ENCODE assay signal across 8 cellular contexts in the genomic region with DNA sequence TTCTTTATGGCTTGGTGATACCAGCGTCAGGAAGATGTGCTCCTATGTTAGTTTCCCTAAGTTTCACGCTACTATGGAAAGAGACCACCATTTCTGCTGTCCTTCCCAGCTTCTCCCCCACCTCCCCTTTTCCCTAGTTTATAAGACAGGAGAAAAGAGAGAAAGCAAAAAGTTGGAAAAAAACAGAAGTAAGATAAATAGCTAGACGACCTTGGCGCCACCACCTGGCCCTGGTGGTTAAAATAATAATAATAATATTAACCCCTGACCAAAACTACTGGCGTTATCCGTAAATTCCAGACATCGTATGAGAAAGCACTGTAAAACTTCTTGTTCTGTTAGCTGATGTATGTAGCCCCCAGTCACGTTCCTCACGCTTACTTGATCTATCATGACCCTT. TPM values are rescaled to one million over a fixed set of nuclear protein-coding genes. Genes with fewer than 3 reads are reported as not detected.
DNase-seq lines count a peak whose midpoint lies in the region; ATAC-seq and TF ChIP-seq lines count a peak whose summit lies in the region.
"Not testable (repeated sequence)": the region's sequence is repeated elsewhere in the genome, so short reads cannot be mapped to it uniquely, and the experiment has no call there.

No MANE protein-coding gene starts in this region.

- WGBS in esophagus, 2 donors, result 6 to 7% methylated on average over 9 of the region's 9 CpGs

- H3K27me3 ChIP-seq in esophagus (ENCODE audit: control insufficient read depth in 1 of 2, insufficient read depth in 2 of 2, low read length in 2 of 2); layer of hippocampus (ENCODE audit: control insufficient read depth, insufficient read depth, low read length); neutrophil; thoracic aorta (replicated peaks; ENCODE audit: insufficient read depth): not testable (repeated sequence)

- peak overlapping the region; percentile 98 to 100 for H3K4me3 Mint-ChIP-seq in CD14-positive monocyte
- peak overlapping the region; percentile 99 to 100 (median 100) for H3K4me3 Mint-ChIP-seq in IgD-negative memory B cell
- H3K4me3 Mint-ChIP-seq in T-helper 2 cell treated with Interferon-gamma antibody and Interleukin-4, amounts not matched to agents 5 μg/mL and 100 μg/mL, for 36 hours, result peak overlapping the region; percentile 90

- H3K4me3 ChIP-seq in astrocyte of the cerebellum (ENCODE audit: low read depth, low read length) (peak overlapping the region; percentile 84), esophagus (ENCODE audit: low read depth in 1 of 2, low read length in 2 of 2) (peak overlapping the region; percentile 83 to 99), neutrophil (ENCODE audit: low read depth in 1 of 2, low read length in 1 of 2) (peak overlapping the region; percentile 84 to 93), thoracic aorta (peak overlapping the region; percentile 94)

- not testable (repeated sequence) for ATAC-seq in thoracic aorta (ENCODE audit: insufficient number of reproducible peaks, low FRiP score, low read depth)

- TF ChIP-seq CTCF in CD14-positive monocyte (IDR thresholded peaks at IDR 0.05); astrocyte of the cerebellum (IDR thresholded peaks at IDR 0.05; ENCODE audit: low read depth, low read length, missing control alignments); neutrophil (IDR thresholded peaks at IDR 0.05): not testable (repeated sequence)
- TF ChIP-seq CTCF in thoracic aorta (IDR thresholded peaks at IDR 0.05), result peak; percentile 6

- not testable (repeated sequence) for H3K9me3 ChIP-seq in esophagus (ENCODE audit: control insufficient read depth in 2 of 2, insufficient read depth in 1 of 2, low read depth in 1 of 2, low read length in 1 of 2); neutrophil; thoracic aorta

- H3K4me1 ChIP-seq in esophagus (ENCODE audit: control insufficient read depth in 2 of 2, insufficient read depth in 2 of 2, low read length in 1 of 2), result not testable (repeated sequence)
- H3K4me1 ChIP-seq in neutrophil (ENCODE audit: control insufficient read depth in 1 of 2, insufficient read depth in 1 of 2, low read depth in 1 of 2, low read length in 1 of 2) (peaks cover 39 to 42% of the 10 kb centered on the region in 2 experiments), thoracic aorta (ENCODE audit: control insufficient read depth in 1 of 2, low read depth in 2 of 2) (peaks cover 5 to 18% of the 10 kb centered on the region in 2 donors)

- not testable (repeated sequence) for H3K27me3 Mint-ChIP-seq in CD14-positive monocyte (ENCODE audit: low read depth in 3 of 3); IgD-negative memory B cell; T-helper 2 cell treated with Interferon-gamma antibody and Interleukin-4, amounts not matched to agents 5 μg/mL and 100 μg/mL, for 36 hours (ENCODE audit: low read depth)

- not testable (repeated sequence) for DNase-seq in CD14-positive monocyte (ENCODE audit: low spot score); T-helper 2 cell treated with Interferon-gamma antibody and Interleukin-4, amounts not matched to agents 5 μg/mL and 100 μg/mL, for 36 hours (ENCODE audit: low spot score); astrocyte of the cerebellum (ENCODE audit: low read depth); thoracic aorta (ENCODE audit: low spot score)

- peak overlapping the region; percentile 87 to 98 (median 97) for H3K27ac Mint-ChIP-seq in CD14-positive monocyte
- H3K27ac Mint-ChIP-seq in IgD-negative memory B cell, result peak overlapping the region; percentile 85 to 97 (median 85)
- peak overlapping the region; percentile 84 for H3K27ac Mint-ChIP-seq in T-helper 2 cell treated with Interferon-gamma antibody and Interleukin-4, amounts not matched to agents 5 μg/mL and 100 μg/mL, for 36 hours

- not testable (repeated sequence) for H3K36me3 Mint-ChIP-seq in CD14-positive monocyte, IgD-negative memory B cell
- H3K36me3 Mint-ChIP-seq in T-helper 2 cell treated with Interferon-gamma antibody and Interleukin-4, amounts not matched to agents 5 μg/mL and 100 μg/mL, for 36 hours (ENCODE audit: low read depth), result peaks cover 12% of the 10 kb centered on the region

- H3K27ac ChIP-seq in esophagus (ENCODE audit: low read depth in 2 of 2, low read length in 1 of 2) (peak overlapping the region; percentile 86 to 88), layer of hippocampus (ENCODE audit: low read depth, low read length) (peak overlapping the region; percentile 77), neutrophil (peak overlapping the region; percentile 84), thoracic aorta (peak overlapping the region; percentile 63 to 78)

- not testable (repeated sequence) for H3K36me3 ChIP-seq in esophagus (ENCODE audit: control insufficient read depth in 2 of 2, insufficient read depth in 2 of 2, low read length in 1 of 2); neutrophil; thoracic aorta

- not testable (repeated sequence) for H3K9me3 Mint-ChIP-seq in CD14-positive monocyte; IgD-negative memory B cell; T-helper 2 cell treated with Interferon-gamma antibody and Interleukin-4, amounts not matched to agents 5 μg/mL and 100 μg/mL, for 36 hours

- H3K4me1 Mint-ChIP-seq in CD14-positive monocyte, result peaks cover 40% of the 10 kb centered on the region
- H3K4me1 Mint-ChIP-seq in IgD-negative memory B cell, result peaks cover 16 to 24% (median 22%) of the 10 kb centered on the region in 3 donors
- peaks cover 40% of the 10 kb centered on the region for H3K4me1 Mint-ChIP-seq in T-helper 2 cell treated with Interferon-gamma antibody and Interleukin-4, amounts not matched to agents 5 μg/mL and 100 μg/mL, for 36 hours (ENCODE audit: low read depth)

- intact Hi-C loops in CD14-positive monocyte (cut with micrococcal nuclease), result loop anchor here in 1 of 2 donors (10.0 kb wide), 2 partner anchors 69 to 221 kb away; a partner anchor contains a TSS

- in situ Hi-C loops in astrocyte of the cerebellum (cut with HindIII; ENCODE audit: low sequenced_read_pairs), result not testable (repeated sequence)

RNA-seq across cellular contexts. Expression of a gene that starts 1.0 kb away (rescaled TPM):
- 10 to 100 TPM; 46.2 to 48.6 TPM for polyA plus RNA-seq in CD14-positive monocyte
- 19.8 TPM for polyA plus RNA-seq in IgD-negative memory B cell
- polyA plus RNA-seq in esophagus, result 10 to 100 TPM; 21.0 to 57.3 TPM
- 10 to 100 TPM; 22.9 to 29.1 TPM for total RNA-seq in thoracic aorta
